22 cellular contexts compared by ENCODE assay signal in the genomic region with DNA sequence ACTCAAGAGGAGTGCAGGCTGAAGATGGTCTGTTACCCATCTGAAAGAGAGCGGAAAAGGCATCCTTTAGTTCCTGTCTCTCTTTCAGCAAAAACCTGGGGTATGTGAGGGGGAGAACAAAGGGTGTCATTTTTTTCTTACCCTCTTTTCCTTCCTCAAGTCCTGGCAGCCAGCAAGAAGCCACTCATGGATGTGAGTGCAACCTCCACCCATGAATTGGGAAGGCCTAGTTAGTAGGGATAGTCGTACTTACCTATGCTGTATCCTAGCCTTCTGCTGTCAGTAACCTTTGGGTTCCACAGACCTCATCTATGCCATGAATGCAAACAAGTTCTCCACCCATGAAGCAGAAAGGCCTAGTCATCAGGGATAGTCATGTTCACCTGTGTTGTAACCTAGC.
"Had no signal": no experiment of that assay in that cellular context is flagged by ENCODE, and none has a peak within 500 bp of the region (broad histone marks: within the 10 kb centered on the region; RNA-seq: fewer than 3 reads in every experiment).

No MANE protein-coding gene starts in this region.

- H3K27me3 Mint-ChIP-seq: activated CD4-positive, alpha-beta T cell treated with anti-CD3 and anti-CD28 coated beads for 36 hours; activated naive CD8-positive, alpha-beta T cell; activated T-cell treated with anti-CD3 and anti-CD28 coated beads, Interleukin-2, amount 50 U/mL, for 24 hours; activated T-helper 17 cell treated with anti-CD3 and anti-CD28 coated beads, Interleukin-2, amount 50 U/mL, for 72 hours; central memory CD8-positive, alpha-beta T cell had no signal

- H3K4me1 Mint-ChIP-seq: activated CD4-positive, alpha-beta T cell treated with anti-CD3 and anti-CD28 coated beads for 36 hours; activated T-helper 17 cell treated with anti-CD3 and anti-CD28 coated beads, Interleukin-2, amount 50 U/mL, for 72 hours; central memory CD8-positive, alpha-beta T cell; natural killer cell had no signal

- H3K27me3 ChIP-seq: adrenal gland, breast epithelium, thyroid gland had no signal

- DNase-seq: activated CD4-positive, alpha-beta T cell treated with anti-CD3 and anti-CD28 coated beads for 36 hours; activated CD4-positive, alpha-beta T cell treated with anti-CD3 and anti-CD28 coated beads, Interleukin-2, amount 50 U/mL, for 4 hours; activated CD8-positive, alpha-beta memory T cell treated with anti-CD3 and anti-CD28 coated beads for 24 hours; activated CD8-positive, alpha-beta memory T cell treated with anti-CD3 and anti-CD28 coated beads, Interleukin-2, amount 50 U/mL, for 4 hours; activated naive CD4-positive, alpha-beta T cell; activated T-cell treated with anti-CD3 and anti-CD28 coated beads, Interleukin-2, amount 50 U/mL, for 24 hours; adrenal gland; erythroblast; foreskin melanocyte; left ventricle myocardium inferior; mammary epithelial cell; midbrain; natural killer cell; stimulated activated CD4-positive, alpha-beta T cell treated with anti-CD3 and anti-CD28 coated beads, Interleukin-4, amount 100 ng/mL, for 24 hours; stimulated activated naive CD8-positive, alpha-beta T cell treated with anti-CD3 and anti-CD28 coated beads, Interleukin-15, Interleukin-2, amounts not matched to agents 100 U/mL and 50 U/mL, for 24 hours; T-helper 1 cell; thyroid gland had no signal

- H3K27ac Mint-ChIP-seq: activated CD4-positive, alpha-beta T cell treated with anti-CD3 and anti-CD28 coated beads for 36 hours; activated naive CD8-positive, alpha-beta T cell; activated T-cell treated with anti-CD3 and anti-CD28 coated beads, Interleukin-2, amount 50 U/mL, for 24 hours; activated T-helper 17 cell treated with anti-CD3 and anti-CD28 coated beads, Interleukin-2, amount 50 U/mL, for 72 hours; natural killer cell had no signal

- H3K27ac ChIP-seq: adrenal gland, breast epithelium, coronary artery, left ventricle myocardium inferior, thyroid gland had no signal

- H3K4me3 Mint-ChIP-seq: activated CD4-positive, alpha-beta T cell treated with anti-CD3 and anti-CD28 coated beads for 36 hours; activated naive CD8-positive, alpha-beta T cell; activated T-cell treated with anti-CD3 and anti-CD28 coated beads, Interleukin-2, amount 50 U/mL, for 24 hours; activated T-helper 17 cell treated with anti-CD3 and anti-CD28 coated beads, Interleukin-2, amount 50 U/mL, for 72 hours; central memory CD8-positive, alpha-beta T cell; natural killer cell had no signal

- H3K4me1 ChIP-seq: adrenal gland, breast epithelium, left ventricle myocardium inferior, thyroid gland had no signal

- H3K36me3 Mint-ChIP-seq: activated naive CD8-positive, alpha-beta T cell; natural killer cell had no signal

- H3K4me3 ChIP-seq: adrenal gland, breast epithelium, coronary artery, left ventricle myocardium inferior, thyroid gland had no signal

- H3K36me3 ChIP-seq: adrenal gland, breast epithelium, left ventricle myocardium inferior, thyroid gland had no signal

- H3K9me3 ChIP-seq: thyroid gland had no signal
